ENCODE assay signal across 9 cellular contexts in the genomic region with DNA sequence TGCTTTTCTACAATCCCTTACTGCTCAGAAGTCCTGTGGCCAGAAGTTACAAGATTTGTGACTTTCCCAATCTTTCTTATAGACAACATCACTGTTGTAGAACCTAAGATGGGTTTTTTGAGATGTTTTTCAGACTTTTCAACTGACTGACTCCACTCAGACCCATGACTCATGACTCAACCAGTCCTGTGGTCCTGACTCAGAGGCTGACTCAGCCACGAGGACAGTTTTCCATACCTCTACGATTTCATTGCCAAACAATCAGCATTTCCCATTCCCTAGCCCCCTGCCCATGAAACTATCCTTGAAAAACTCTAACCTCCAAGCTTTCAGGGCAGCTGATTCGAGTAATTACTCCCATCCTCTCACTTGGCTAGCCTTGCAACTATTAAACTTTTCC.
DNase-seq lines count a peak whose midpoint lies in the region; ATAC-seq and TF ChIP-seq lines count a peak whose summit lies in the region.
"Had no signal": no experiment of that assay in that cellular context is flagged by ENCODE, and none has a peak within 500 bp of the region (broad histone marks: within the 10 kb centered on the region; RNA-seq: fewer than 3 reads in every experiment).

No MANE protein-coding gene starts in this region.

- H3K27ac ChIP-seq in RWPE1 = no peak overlapping the region

- no peak for TF ChIP-seq CTCF in RWPE1 (conservative IDR thresholded peaks at IDR 0.05; ENCODE audit: low read depth)

- POLR2A ChIA-PET in RWPE1 (lab: Yijun Ruan, JAX; ENCODE audit: low non-redundant PET) = no interaction called here

- CTCF ChIA-PET in RWPE1 (lab: Yijun Ruan, JAX) = interaction anchor here (0.6 kb wide), 1 partner anchor 8 kb away, joined by 5 read pairs; no protein-coding TSS in a partner anchor

- DNase-seq in activated CD4-positive, alpha-beta T cell treated with anti-CD3 and anti-CD28 coated beads, Interleukin-2, amount 50 U/mL, for 48 hours = peak; percentile 18 to 20
- DNase-seq in activated CD4-positive, alpha-beta T cell treated with anti-CD3 and anti-CD28 coated beads for 4 hours = no peak
- DNase-seq in RWPE1 (ENCODE audit: low spot score) (peak; percentile 78), fibroblast of peridontal ligament (ENCODE audit: extremely low read depth) (peak; percentile 96), globus pallidus (ENCODE audit: low spot score) (no peak)
- peak; percentile 28 for DNase-seq in stimulated activated CD8-positive, alpha-beta memory T cell treated with anti-CD3 and anti-CD28 coated beads, Interleukin-4, amount 100 ng/mL, for 48 hours
- DNase-seq: C1 segment of cervical spinal cord had no signal

- ATAC-seq in HG02798 (IDR thresholded peaks at IDR 0.05; ENCODE audit: poor library complexity, unreplicated experiment) = no peak
- no peak for ATAC-seq in GM18511 (IDR thresholded peaks at IDR 0.05; ENCODE audit: unreplicated experiment)

Comparison
In these comparisons a context has a peak if more than half of its experiments do, and no peak if none do; other contexts are left out.
1. DNase-seq: peak in activated CD4-positive, alpha-beta T cell treated with anti-CD3 and anti-CD28 coated beads, Interleukin-2, amount 50 U/mL, for 48 hours (2 of 2), RWPE1 (single experiment), fibroblast of peridontal ligament (single experiment) and stimulated activated CD8-positive, alpha-beta memory T cell treated with anti-CD3 and anti-CD28 coated beads, Interleukin-4, amount 100 ng/mL, for 48 hours (single experiment); none in activated CD4-positive, alpha-beta T cell treated with anti-CD3 and anti-CD28 coated beads for 4 hours (0 of 2) and globus pallidus (single experiment).